In the genomic region with DNA sequence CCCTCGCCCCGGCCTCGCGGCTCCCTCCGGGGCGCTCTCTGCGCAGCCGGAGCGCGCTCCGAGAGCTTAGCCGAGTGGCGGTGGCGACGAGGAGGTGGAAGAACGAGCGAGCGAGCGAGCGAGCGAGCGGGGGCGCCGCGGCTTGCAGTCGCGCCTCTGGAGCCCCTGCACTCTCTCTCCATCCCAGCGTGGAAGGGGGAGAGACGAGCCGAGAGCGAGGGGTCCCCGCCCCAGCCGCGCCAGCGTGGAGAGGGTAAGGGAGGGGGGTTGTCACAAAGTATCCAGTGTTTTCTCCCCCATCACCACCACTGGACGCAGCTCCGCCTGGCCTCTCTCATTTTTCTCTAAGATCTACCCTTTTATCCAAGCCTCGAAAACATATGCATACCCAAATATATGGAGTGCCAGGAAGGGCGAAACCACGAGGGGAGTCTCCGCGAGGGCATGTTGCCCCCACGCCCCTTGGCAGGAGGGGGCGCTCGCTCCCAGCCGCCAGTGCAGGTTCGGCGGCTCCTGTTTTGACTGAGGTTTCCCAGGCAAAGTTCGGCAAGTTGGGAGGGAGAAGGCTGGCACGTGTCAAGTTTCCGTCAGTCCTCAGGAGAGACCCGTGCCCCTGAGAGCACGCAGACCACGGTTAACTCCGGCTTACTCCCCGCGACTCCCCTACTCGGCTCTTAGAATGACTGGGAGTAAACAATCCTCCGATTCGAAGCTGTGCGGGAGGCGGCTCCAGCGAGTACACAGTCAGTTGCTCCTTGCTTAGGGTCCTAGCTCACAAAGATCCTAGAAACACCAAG, we compare ENCODE assay signal across 8 cellular contexts. TPM values are rescaled to one million over a fixed set of nuclear protein-coding genes. Genes with fewer than 3 reads are reported as not detected.
A peak's percentile ranks its signal among the peaks of the same experiment; 100 is the strongest.
DNase-seq lines count a peak whose midpoint lies in the region; ATAC-seq and TF ChIP-seq lines count a peak whose summit lies in the region.

No MANE protein-coding gene starts in this region.

- H3K79me2 ChIP-seq in ACC112 (ENCODE audit: control insufficient read depth, insufficient read depth, low read length, unreplicated experiment) = no peaks in the 10 kb centered on the region

- H3K9me3 ChIP-seq in right atrium auricular region = no peaks in the 10 kb centered on the region

- peak; percentile 88 for TF ChIP-seq CTCF in WI38 (IDR thresholded peaks at IDR 0.05; ENCODE audit: low read depth, low read length)
- TF ChIP-seq CTCF in right atrium auricular region (IDR thresholded peaks at IDR 0.05) = peak; percentile 46 to 75

- peaks cover 67% of the 10 kb centered on the region for H3K27me3 ChIP-seq in ACC112 (ENCODE audit: insufficient read depth, low read length)
- peaks cover 2 to 10% of the 10 kb centered on the region in 2 donors for H3K27me3 ChIP-seq in right atrium auricular region

- H3K36me3 ChIP-seq in ACC112 (ENCODE audit: insufficient read depth, low read length) (no peaks in the 10 kb centered on the region), right atrium auricular region (no peaks in the 10 kb centered on the region)

- H3K27ac ChIP-seq in ACC112 (ENCODE audit: low read depth, low read length) (no peak overlapping the region), right atrium auricular region (no peak overlapping the region)

- H3K4me1 ChIP-seq in ACC112 (ENCODE audit: control insufficient read depth, insufficient read depth, low read length, unreplicated experiment) (peaks cover 8% of the 10 kb centered on the region), right atrium auricular region (peaks cover 0 to 28% of the 10 kb centered on the region in 2 donors)

- peak overlapping the region; percentile 43 for H2AFZ ChIP-seq in ACC112 (ENCODE audit: low read length, unreplicated experiment)

- DNase-seq in HCEC 1CT (peak; percentile 42), right atrium auricular region (ENCODE audit: low spot score) (no peak), retina (peak; percentile 89)
- DNase-seq in stimulated activated CD4-positive, alpha-beta T cell treated with anti-CD3 and anti-CD28 coated beads, Interleukin-4, amount 100 ng/mL, for 4 hours = no peak

- H3K4me3 ChIP-seq in ACC112 (ENCODE audit: low read depth, low read length) (peak overlapping the region; percentile 70), WI38 (ENCODE audit: low read depth, low read length) (peak overlapping the region; percentile 60), right atrium auricular region (peak overlapping the region; percentile 47)

- ATAC-seq in GM19023 (IDR thresholded peaks at IDR 0.05; ENCODE audit: unreplicated experiment) (no peak), HG03108 (IDR thresholded peaks at IDR 0.05; ENCODE audit: unreplicated experiment) (no peak)

RNA-seq across cellular contexts. Expression of a gene that starts 0.6 kb away (rescaled TPM):
- total RNA-seq in right atrium auricular region = 1 to 10 TPM in 1 of 2 donors, under 1 TPM in 1; 0.19 to 3.3 TPM

Comparison
In these comparisons a context has a peak if more than half of its experiments do, and no peak if none do; other contexts are left out.
1. DNase-seq: peak in HCEC 1CT (single experiment) and retina (single experiment); none in right atrium auricular region (single experiment) and stimulated activated CD4-positive, alpha-beta T cell treated with anti-CD3 and anti-CD28 coated beads, Interleukin-4, amount 100 ng/mL, for 4 hours (0 of 2).
2. Peak in every context shown above with its lines, with median percentiles within 50 percentile points of each other: H3K4me3 ChIP-seq.